17 cellular contexts compared by ENCODE assay signal in genomic region chr7:27735165-27735564, GRCh38. TPM values are rescaled to one million over a fixed set of nuclear protein-coding genes. Genes with fewer than 3 reads are reported as not detected.
DNase-seq lines count a peak whose midpoint lies in the region; ATAC-seq and TF ChIP-seq lines count a peak whose summit lies in the region.
"Had no signal": no experiment of that assay in that cellular context is flagged by ENCODE, and none has a peak within 500 bp of the region (broad histone marks: within the 10 kb centered on the region; RNA-seq: fewer than 3 reads in every experiment).

No MANE protein-coding gene starts in this region.

- H3F3A ChIP-seq in smooth muscle cell (ENCODE audit: low read depth), result no peaks in the 10 kb centered on the region

- H3K4me3 ChIP-seq in choroid plexus epithelial cell (ENCODE audit: low read depth, low read length) (no peak overlapping the region), right lobe of liver (no peak overlapping the region), smooth muscle cell (no peak overlapping the region), H7 (ENCODE audit: insufficient read depth, low read depth, low read length) (no peak overlapping the region)

- peak overlapping the region in 2 of 3 donors; percentile 58 to 59 for H3K27ac ChIP-seq in right lobe of liver
- H3K27ac ChIP-seq in smooth muscle cell (ENCODE audit: low read depth), result no peak overlapping the region

- H3K9ac ChIP-seq in smooth muscle cell (ENCODE audit: low read depth), result no peak overlapping the region

- peaks cover 0 to 35% (median 5%) of the 10 kb centered on the region in 4 donors for H3K4me1 ChIP-seq in right lobe of liver
- H3K4me1 ChIP-seq in smooth muscle cell (ENCODE audit: low read depth), result peaks cover 3% of the 10 kb centered on the region

- peak; percentile 61 for DNase-seq in HT-29 (ENCODE audit: low spot score)
- DNase-seq in choroid plexus epithelial cell (ENCODE audit: low read depth), result peak; percentile 36
- DNase-seq in right lobe of liver, result no peak
- DNase-seq in smooth muscle cell (lab: John Stamatoyannopoulos, UW; ENCODE audit: unreplicated experiment), result no peak
- no peak for DNase-seq in H7
- no peak for DNase-seq in DMS79 treated with DMSO at 0.1 percent for 48 hours (lab: John Stamatoyannopoulos, UW)
- no peak for DNase-seq in DMS79 (lab: John Stamatoyannopoulos, UW)
- DNase-seq: CD4-positive, alpha-beta T cell; H9; KBM-7; NCI-H1048; NCI-H146; NCI-H226; NCI-H748 treated with DMSO at 0.1 percent for 48 hours; SHP77 had no signal

- no peak for TF ChIP-seq POLR2A in right lobe of liver (IDR thresholded peaks at IDR 0.05)

- ATAC-seq in right lobe of liver (peak; percentile 54 to 66 (median 55)), GM19452 (IDR thresholded peaks at IDR 0.05; ENCODE audit: unreplicated experiment) (no peak)
- ATAC-seq: SK-N-SH treated with all-trans-retinoic acid at 6 μM for 48 hours had no signal

- no peak overlapping the region for H2AFZ ChIP-seq in smooth muscle cell (ENCODE audit: low read depth)

- no peaks in the 10 kb centered on the region for H3K27me3 ChIP-seq in right lobe of liver
- H3K27me3 ChIP-seq in smooth muscle cell (ENCODE audit: low read depth), result no peaks in the 10 kb centered on the region
- no peaks in the 10 kb centered on the region for H3K27me3 ChIP-seq in H7 (ENCODE audit: control insufficient read depth, insufficient read depth, low read length)

- H3K36me3 ChIP-seq in right lobe of liver (no peaks in the 10 kb centered on the region), smooth muscle cell (ENCODE audit: low read depth) (no peaks in the 10 kb centered on the region), H7 (replicated peaks; ENCODE audit: control insufficient read depth, insufficient read depth, low read length) (no peaks in the 10 kb centered on the region)

- peak overlapping the region; percentile 11 for H3K4me2 ChIP-seq in smooth muscle cell

- intact Hi-C loops in right lobe of liver (cut with DNase I), result no loop called here

- H3K79me2 ChIP-seq in smooth muscle cell (ENCODE audit: low read depth), result peaks cover under 1% of the 10 kb centered on the region

- WGBS in right lobe of liver (ENCODE audit: insufficient coverage, low coverage, low lambda C conversion rate, missing lambda C conversion rate), result 73% methylated on average over 1 of the region's 1 CpG
- WGBS in smooth muscle cell (ENCODE audit: low lambda C conversion rate), result 24% methylated on average over 1 of the region's 1 CpG

- H4K20me1 ChIP-seq in smooth muscle cell (ENCODE audit: low read depth), result no peaks in the 10 kb centered on the region

- no peak for TF ChIP-seq CTCF in choroid plexus epithelial cell (conservative IDR thresholded peaks at IDR 0.05; ENCODE audit: low read depth, low read length)
- no peak for TF ChIP-seq CTCF in right lobe of liver (IDR thresholded peaks at IDR 0.05)
- TF ChIP-seq CTCF in smooth muscle cell (IDR thresholded peaks at IDR 0.05; ENCODE audit: borderline replicate concordance, insufficient read depth, poor library complexity, severe bottlenecking), result no peak

- no peaks in the 10 kb centered on the region for H3K9me3 ChIP-seq in right lobe of liver
- no peaks in the 10 kb centered on the region for H3K9me3 ChIP-seq in smooth muscle cell (replicated peaks; ENCODE audit: low read depth)

RNA-seq across cellular contexts. Expression of gene TAX1BP1, which starts 4.8 kb away (rescaled TPM):
- total RNA-seq in HT-29 (2014; rRNA removed; shearing (Covaris generic)), result 33.0 and 33.8 TPM in 2 replicates
- total RNA-seq in right lobe of liver (10 to 100 TPM; 39.2 to 63.8 (median 47.4) TPM), smooth muscle cell (81.6 and 112 TPM in 2 replicates)
- 71.0 and 80.4 TPM in 2 replicates for polyA plus RNA-seq in smooth muscle cell
- 51.6 and 62.2 TPM in 2 replicates for total RNA-seq in H7 (2014; rRNA removed; shearing (Covaris generic))

Comparison
In these comparisons a context has a peak if more than half of its experiments do, and no peak if none do; other contexts are left out.
1. DNase-seq: peak in HT-29 (single experiment) and choroid plexus epithelial cell (single experiment); none in right lobe of liver (0 of 3), smooth muscle cell (single experiment), H7 (single experiment), DMS79 treated with DMSO at 0.1 percent for 48 hours (single experiment) and DMS79 (single experiment).